In the genomic region with DNA sequence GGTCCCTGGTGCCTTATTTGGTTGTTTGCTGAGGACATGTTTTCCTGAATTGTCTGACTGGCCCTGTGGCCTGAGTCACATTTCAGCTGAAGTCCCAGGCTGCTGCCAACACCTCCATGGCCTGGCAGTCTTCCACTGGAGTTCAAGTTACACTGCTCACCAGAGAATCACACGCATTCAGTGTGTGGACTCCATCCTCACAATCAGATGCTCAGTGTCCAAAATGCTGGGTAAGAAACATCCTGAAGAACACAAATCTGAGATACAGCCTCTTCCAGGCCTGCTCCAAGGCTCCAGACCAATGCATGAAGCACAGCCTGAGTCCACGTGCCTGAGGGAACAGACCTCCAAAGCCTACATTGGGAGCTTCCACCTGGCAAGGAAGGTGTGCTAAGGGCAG, we compare ENCODE assay signal across 17 cellular contexts. TPM values are rescaled to one million over a fixed set of nuclear protein-coding genes. Genes with fewer than 3 reads are reported as not detected.
DNase-seq lines count a peak whose midpoint lies in the region; ATAC-seq and TF ChIP-seq lines count a peak whose summit lies in the region.
"Had no signal": no experiment of that assay in that cellular context is flagged by ENCODE, and none has a peak within 500 bp of the region (broad histone marks: within the 10 kb centered on the region; RNA-seq: fewer than 3 reads in every experiment).

No MANE protein-coding gene starts in this region.

- CTCF ChIA-PET in activated CD8-positive, alpha-beta memory T cell treated with anti-CD3 and anti-CD28 coated beads, Interleukin-2, amount 10 ng/mL, durations not matched to agents 7 days and 5 days (lab: Charles Lee), result interaction anchor here (0.8 kb wide), 2 partner anchors 91 to 149 kb away, joined by 3 read pairs; no protein-coding TSS in a partner anchor

- H3K27ac ChIP-seq in heart right ventricle (peak overlapping the region in 2 of 10 donors; percentile 28 to 86), smooth muscle cell (ENCODE audit: low read depth) (peak overlapping the region; percentile 44), substantia nigra (ENCODE audit: low read depth, low read length, poor library complexity, severe bottlenecking) (no peak overlapping the region)
- H3K27ac ChIP-seq: colonic mucosa had no signal

- peaks cover 16% of the 10 kb centered on the region for H3K4me1 Mint-ChIP-seq in activated CD8-positive, alpha-beta memory T cell treated with anti-CD3 and anti-CD28 coated beads, Interleukin-2, amount 10 ng/mL, durations not matched to agents 7 days and 5 days
- H3K4me1 Mint-ChIP-seq in T-helper 17 cell, result no peaks in the 10 kb centered on the region

- H3K36me3 Mint-ChIP-seq in activated CD8-positive, alpha-beta memory T cell treated with anti-CD3 and anti-CD28 coated beads, Interleukin-2, amount 10 ng/mL, durations not matched to agents 7 days and 5 days, result peaks cover 13% of the 10 kb centered on the region
- H3K36me3 Mint-ChIP-seq in T-helper 17 cell (ENCODE audit: low read depth), result peaks cover 4% of the 10 kb centered on the region

- H3F3A ChIP-seq in smooth muscle cell (ENCODE audit: low read depth), result no peaks in the 10 kb centered on the region

- no peak overlapping the region for H3K4me2 ChIP-seq in smooth muscle cell

- H3K4me3 ChIP-seq in heart right ventricle (no peak overlapping the region), smooth muscle cell (no peak overlapping the region)
- H3K4me3 ChIP-seq: colonic mucosa had no signal

- H3K79me2 ChIP-seq in smooth muscle cell (ENCODE audit: low read depth), result no peaks in the 10 kb centered on the region

- H3K36me3 ChIP-seq in heart right ventricle (no peaks in the 10 kb centered on the region), smooth muscle cell (ENCODE audit: low read depth) (no peaks in the 10 kb centered on the region)
- H3K36me3 ChIP-seq: colonic mucosa had no signal

- peaks cover 12% of the 10 kb centered on the region for H3K9me3 Mint-ChIP-seq in activated CD8-positive, alpha-beta memory T cell treated with anti-CD3 and anti-CD28 coated beads, Interleukin-2, amount 10 ng/mL, durations not matched to agents 7 days and 5 days (ENCODE audit: low read depth)

- no peaks in the 10 kb centered on the region for H4K20me1 ChIP-seq in smooth muscle cell (ENCODE audit: low read depth)

- peaks cover 0 to 22% (median 0%) of the 10 kb centered on the region in 9 donors for H3K4me1 ChIP-seq in heart right ventricle
- H3K4me1 ChIP-seq in smooth muscle cell (ENCODE audit: low read depth), result no peaks in the 10 kb centered on the region
- H3K4me1 ChIP-seq: colonic mucosa had no signal

- H3K4me3 Mint-ChIP-seq in activated CD8-positive, alpha-beta memory T cell treated with anti-CD3 and anti-CD28 coated beads, Interleukin-2, amount 10 ng/mL, durations not matched to agents 7 days and 5 days, result no peak overlapping the region
- no peak overlapping the region for H3K4me3 Mint-ChIP-seq in T-helper 17 cell
- H3K4me3 Mint-ChIP-seq: HFFc6 had no signal

- peaks cover 0 to 17% (median 0%) of the 10 kb centered on the region in 7 donors for H3K27me3 ChIP-seq in heart right ventricle
- H3K27me3 ChIP-seq in smooth muscle cell (ENCODE audit: low read depth), result peaks cover 9% of the 10 kb centered on the region

- H3K9ac ChIP-seq in smooth muscle cell (ENCODE audit: low read depth), result no peak overlapping the region

- peaks cover 36% of the 10 kb centered on the region for H3K27me3 Mint-ChIP-seq in activated CD8-positive, alpha-beta memory T cell treated with anti-CD3 and anti-CD28 coated beads, Interleukin-2, amount 10 ng/mL, durations not matched to agents 7 days and 5 days
- H3K27me3 Mint-ChIP-seq in T-helper 17 cell, result peaks cover 33% of the 10 kb centered on the region

- no peak for TF ChIP-seq CTCF in heart right ventricle (IDR thresholded peaks at IDR 0.05)
- TF ChIP-seq CTCF in smooth muscle cell (IDR thresholded peaks at IDR 0.05; ENCODE audit: borderline replicate concordance, insufficient read depth, poor library complexity, severe bottlenecking), result no peak

- no peak for ATAC-seq in activated CD8-positive, alpha-beta memory T cell treated with anti-CD3 and anti-CD28 coated beads, Interleukin-2, amount 10 ng/mL, durations not matched to agents 7 days and 5 days
- ATAC-seq in T-helper 17 cell (no peak), heart right ventricle (peak in 4 of 8 donors; percentile 61 to 81 (median 72)), HG03280 (IDR thresholded peaks at IDR 0.05; ENCODE audit: unreplicated experiment) (no peak)

- H2AFZ ChIP-seq in smooth muscle cell (ENCODE audit: low read depth), result no peak overlapping the region

- no peaks in the 10 kb centered on the region for H3K9me3 ChIP-seq in T-helper 17 cell (ENCODE audit: control insufficient read depth, low read length, poor library complexity, severe bottlenecking)
- H3K9me3 ChIP-seq in heart right ventricle, result peaks cover 0 to 5% (median 0%) of the 10 kb centered on the region in 11 donors
- no peaks in the 10 kb centered on the region for H3K9me3 ChIP-seq in smooth muscle cell (replicated peaks; ENCODE audit: low read depth)
- H3K9me3 ChIP-seq: colonic mucosa had no signal

- 55 to 82% methylated on average over 2 of the region's 2 CpGs for WGBS in heart right ventricle, 2 donors
- 78% methylated on average over 2 of the region's 2 CpGs for WGBS in smooth muscle cell (ENCODE audit: low lambda C conversion rate)

- DNase-seq in activated CD8-positive, alpha-beta memory T cell treated with anti-CD3 and anti-CD28 coated beads, Interleukin-2, amount 10 ng/mL, durations not matched to agents 7 days and 5 days, result peak; percentile 37
- no peak for DNase-seq in activated CD8-positive, alpha-beta memory T cell treated with anti-CD3 and anti-CD28 coated beads, Interleukin-2, amount 50 U/mL, for 4 hours
- DNase-seq in T-helper 17 cell, result no peak
- DNase-seq in heart right ventricle, result peak; percentile 28 to 44
- no peak for DNase-seq in smooth muscle cell (lab: John Stamatoyannopoulos, UW; ENCODE audit: unreplicated experiment)
- no peak for DNase-seq in substantia nigra (lab: John Stamatoyannopoulos, UW)
- no peak for DNase-seq in NK-92 (lab: John Stamatoyannopoulos, UW; ENCODE audit: unreplicated experiment)
- DNase-seq: colonic mucosa, DMS153, midbrain, NCI-H1105, NCI-H526 treated with DMSO at 0.1 percent for 48 hours had no signal

- H3K27ac Mint-ChIP-seq in activated CD8-positive, alpha-beta memory T cell treated with anti-CD3 and anti-CD28 coated beads, Interleukin-2, amount 10 ng/mL, durations not matched to agents 7 days and 5 days, result no peak overlapping the region
- peak overlapping the region; percentile 65 for H3K27ac Mint-ChIP-seq in T-helper 17 cell
- H3K27ac Mint-ChIP-seq: HFFc6 had no signal

- intact Hi-C loops in heart right ventricle (cut with DNase I), result no loop called here

RNA-seq across cellular contexts. Expression of gene CD300LB, which starts 19.2 kb away (rescaled TPM):
- not detected for total RNA-seq in activated CD8-positive, alpha-beta memory T cell treated with anti-CD3 and anti-CD28 coated beads, Interleukin-2, amount 10 ng/mL, durations not matched to agents 7 days and 5 days
- total RNA-seq in T-helper 17 cell (1 to 10 TPM in 1 of 2 donors, under 1 TPM in 1; 0.34 to 1.4 TPM), heart right ventricle (1 to 10 TPM in 1 of 10 donors, under 1 TPM in 5, not detected in 4; 0.14 to 1.7 (median 0.26) TPM), smooth muscle cell (not detected in 2 replicates)
- polyA plus RNA-seq in heart right ventricle (under 1 TPM in 1 of 2 donors, not detected in 1; 0.25 TPM), smooth muscle cell (not detected in 2 replicates)
- total RNA-seq: fibroblast of villous mesenchyme; HFFc6; HT1080; T-helper 2 cell treated with Interferon-gamma antibody and Interleukin-4, amounts not matched to agents 100 ng/mL and 5 ng/mL, for 36 hours had no signal

RNA-seq across cellular contexts. Expression of gene CD300C, which starts 33.9 kb away (rescaled TPM):
- 1 to 10 TPM in 1 of 2 experiments, under 1 TPM in 1; 0.56 to 1.5 TPM for total RNA-seq in activated CD8-positive, alpha-beta memory T cell treated with anti-CD3 and anti-CD28 coated beads, Interleukin-2, amount 10 ng/mL, durations not matched to agents 7 days and 5 days
- total RNA-seq in T-helper 17 cell, result 1 to 10 TPM in 1 of 2 donors, under 1 TPM in 1; 0.37 to 1.2 TPM
- total RNA-seq in heart right ventricle, result 1 to 10 TPM in 1 of 10 donors, under 1 TPM in 9; 0.21 to 3.2 (median 0.55) TPM
- polyA plus RNA-seq in heart right ventricle, result under 1 TPM; 0.22 to 0.65 TPM
- total RNA-seq in smooth muscle cell, result not detected in 2 replicates
- polyA plus RNA-seq in smooth muscle cell, result 0.46 TPM in 1 of 2 replicates, not detected in the other
- total RNA-seq: fibroblast of villous mesenchyme, HFFc6 had no signal

RNA-seq across cellular contexts. Expression of gene CD300A, which starts 45.6 kb away (rescaled TPM):
- total RNA-seq in activated CD8-positive, alpha-beta memory T cell treated with anti-CD3 and anti-CD28 coated beads, Interleukin-2, amount 10 ng/mL, durations not matched to agents 7 days and 5 days, result 10 to 100 TPM in 1 of 2 experiments, 1 to 10 TPM in 1; 2.0 to 15.8 TPM
- 1 to 10 TPM; 2.4 to 9.6 TPM for total RNA-seq in T-helper 17 cell
- total RNA-seq in heart right ventricle, result 10 to 100 TPM in 1 of 10 donors, 1 to 10 TPM in 4, under 1 TPM in 5; 0.38 to 13.1 (median 1.4) TPM
- 1 to 10 TPM in 1 of 2 donors, under 1 TPM in 1; 0.95 to 1.9 TPM for polyA plus RNA-seq in heart right ventricle
- not detected in 2 replicates for total RNA-seq in smooth muscle cell
- 0.76 TPM in 1 of 2 replicates, not detected in the other for polyA plus RNA-seq in smooth muscle cell
- total RNA-seq: fibroblast of villous mesenchyme, HFFc6, HT1080 had no signal

RNA-seq across cellular contexts. Expression of gene CD300H, which starts 55.3 kb away (rescaled TPM):
- not detected for total RNA-seq in activated CD8-positive, alpha-beta memory T cell treated with anti-CD3 and anti-CD28 coated beads, Interleukin-2, amount 10 ng/mL, durations not matched to agents 7 days and 5 days
- total RNA-seq in T-helper 17 cell (not detected), heart right ventricle (under 1 TPM in 2 of 10 donors, not detected in 8; 0.49 to 0.97 TPM), smooth muscle cell (not detected in 2 replicates)
- polyA plus RNA-seq in heart right ventricle (not detected), smooth muscle cell (0.65 TPM in 1 of 2 replicates, not detected in the other)
- total RNA-seq: fibroblast of villous mesenchyme; HFFc6; HT1080; T-helper 2 cell treated with Interferon-gamma antibody and Interleukin-4, amounts not matched to agents 100 ng/mL and 5 ng/mL, for 36 hours had no signal

Comparison
In these comparisons a context has a peak if more than half of its experiments do, and no peak if none do; other contexts are left out.
1. DNase-seq: peak in activated CD8-positive, alpha-beta memory T cell treated with anti-CD3 and anti-CD28 coated beads, Interleukin-2, amount 10 ng/mL, durations not matched to agents 7 days and 5 days (single experiment) and heart right ventricle (2 of 2); none in activated CD8-positive, alpha-beta memory T cell treated with anti-CD3 and anti-CD28 coated beads, Interleukin-2, amount 50 U/mL, for 4 hours (single experiment), T-helper 17 cell (0 of 3), smooth muscle cell (single experiment), substantia nigra (0 of 49) and NK-92 (single experiment).